8 cellular contexts compared by ENCODE assay signal in genomic region chr6:7313505-7314165, GRCh38. TPM values are rescaled to one million over a fixed set of nuclear protein-coding genes. Genes with fewer than 3 reads are reported as not detected.
DNase-seq lines count a peak whose midpoint lies in the region; ATAC-seq and TF ChIP-seq lines count a peak whose summit lies in the region.

No MANE protein-coding gene starts in this region.

- H3K27me3 ChIP-seq in BE2C (no peaks in the 10 kb centered on the region), Karpas-422 (ENCODE audit: low read length) (no peaks in the 10 kb centered on the region), colonic mucosa (no peaks in the 10 kb centered on the region)

- H3K4me1 Mint-ChIP-seq in nephron progenitor cell = peaks cover 24% of the 10 kb centered on the region

- no peaks in the 10 kb centered on the region for H3K4me1 ChIP-seq in BE2C
- H3K4me1 ChIP-seq in Karpas-422 (ENCODE audit: low read length) = peaks cover 21% of the 10 kb centered on the region
- H3K4me1 ChIP-seq in colonic mucosa = peaks cover 6% of the 10 kb centered on the region

- H3K9ac ChIP-seq in Karpas-422 (ENCODE audit: low read length) (peak overlapping the region; percentile 97), colonic mucosa (ENCODE audit: low read depth in 2 of 2, low read length in 2 of 2) (peak overlapping the region in 1 of 2 donors; percentile 83)

- no peaks in the 10 kb centered on the region for H3K27me3 Mint-ChIP-seq in nephron progenitor cell (ENCODE audit: low read depth, poor library complexity)

- H2AFZ ChIP-seq in Karpas-422 (ENCODE audit: low read length) = peak overlapping the region; percentile 52

- H3K36me3 ChIP-seq in BE2C (peaks cover 13% of the 10 kb centered on the region), Karpas-422 (ENCODE audit: insufficient read depth, low read length) (peaks cover 26% of the 10 kb centered on the region), colonic mucosa (no peaks in the 10 kb centered on the region)

- H3K79me2 ChIP-seq in Karpas-422 (ENCODE audit: low read length) = peaks cover 44% of the 10 kb centered on the region

- intact Hi-C loops in colonic mucosa (cut with DNase I) = loop anchor here (5.0 kb wide), 1 partner anchor 74 kb away; the partner anchor contains the start of genes CAGE1 and RIOK1

- H3K9me3 ChIP-seq in BE2C (no peaks in the 10 kb centered on the region), Karpas-422 (ENCODE audit: low read length) (no peaks in the 10 kb centered on the region), colonic mucosa (no peaks in the 10 kb centered on the region)

- H3K9me2 ChIP-seq in Karpas-422 (replicated peaks; ENCODE audit: insufficient read depth, low read length) = no peaks in the 10 kb centered on the region

- H4K20me1 ChIP-seq in Karpas-422 (ENCODE audit: insufficient read depth, low read depth, low read length) = peaks cover 9% of the 10 kb centered on the region; the same call in 1 of the 2 replicates

- H3K4me3 ChIP-seq in BE2C (ENCODE audit: low read depth, low read length) (peak overlapping the region; percentile 96), Karpas-422 (ENCODE audit: low read length) (peak overlapping the region; percentile 93), colonic mucosa (peak overlapping the region; percentile 87)

- peak overlapping the region; percentile 63 for H3K27ac ChIP-seq in Karpas-422 (ENCODE audit: low read length)
- peak overlapping the region; percentile 93 for H3K27ac ChIP-seq in colonic mucosa

- DNase-seq in BE2C (no peak), Karpas-422 (no peak), colonic mucosa (peak; percentile 25), nephron progenitor cell (no peak), AG08396 (ENCODE audit: low spot score) (no peak), NCI-H1092 (lab: John Stamatoyannopoulos, UW) (no peak)
- DNase-seq in stimulated activated CD4-positive, alpha-beta T cell treated with anti-CD3 and anti-CD28 coated beads, Interleukin-12 subunit alpha, Interleukin-12 subunit beta, amount 100 ng/mL, for 4 hours = no peak

- peak overlapping the region; percentile 73 for H3K4me2 ChIP-seq in Karpas-422 (ENCODE audit: low read depth, low read length, poor library complexity, severe bottlenecking)

- H3K27ac Mint-ChIP-seq in nephron progenitor cell = peak overlapping the region; percentile 71

- H3K9me3 Mint-ChIP-seq in nephron progenitor cell = no peaks in the 10 kb centered on the region

- TF ChIP-seq CTCF in BE2C (IDR thresholded peaks at IDR 0.05; ENCODE audit: low read depth, low read length) = no peak
- TF ChIP-seq CTCF in colonic mucosa (IDR thresholded peaks at IDR 0.05) = no peak
- no peak for TF ChIP-seq CTCF in nephron progenitor cell (IDR thresholded peaks at IDR 0.05)

- no peak for ATAC-seq in HG03432 (IDR thresholded peaks at IDR 0.05; ENCODE audit: unreplicated experiment)

- H3K4me3 Mint-ChIP-seq in nephron progenitor cell = peak overlapping the region; percentile 93

- H3K36me3 Mint-ChIP-seq in nephron progenitor cell (ENCODE audit: low read depth) = peaks cover 20% of the 10 kb centered on the region

RNA-seq across cellular contexts. Expression of gene SSR1, which starts 0.6 kb away (rescaled TPM):
- 96.8 TPM for polyA plus RNA-seq in BE2C (2012; ENCODE audit: insufficient read depth, insufficient read length, low read depth)
- 43.6 and 83.2 TPM in 2 replicates for total RNA-seq in Karpas-422 (2014; rRNA removed; shearing (Covaris generic); ENCODE audit: low replicate concordance)
- total RNA-seq in colonic mucosa = 100 to 1,000 TPM; 150 to 153 TPM
